19 cellular contexts compared by ENCODE assay signal in the genomic region with DNA sequence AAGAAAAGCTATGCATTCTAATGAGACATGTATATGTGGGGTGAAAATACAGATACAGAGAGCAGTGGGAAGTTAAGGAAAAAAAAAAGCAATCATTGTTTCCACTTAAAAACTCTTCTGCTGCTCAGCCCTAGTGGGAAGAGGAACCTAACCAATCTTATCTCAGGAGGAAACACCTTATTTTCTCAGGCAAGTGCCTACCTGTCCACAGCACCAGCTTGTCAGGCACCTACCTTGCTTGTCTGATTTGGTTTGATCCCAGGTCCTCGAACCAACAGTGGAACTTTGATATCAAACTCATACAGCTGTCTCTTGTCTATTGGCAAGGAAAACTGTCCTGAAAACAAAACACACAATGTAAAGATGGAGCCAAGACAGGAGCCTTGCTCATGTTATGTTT. TPM values are rescaled to one million over a fixed set of nuclear protein-coding genes. Genes with fewer than 3 reads are reported as not detected.
DNase-seq lines count a peak whose midpoint lies in the region; ATAC-seq, FAIRE-seq and TF ChIP-seq lines count a peak whose summit lies in the region.
"Had no signal": no experiment of that assay in that cellular context is flagged by ENCODE, and none has a peak within 500 bp of the region (broad histone marks: within the 10 kb centered on the region; RNA-seq: fewer than 3 reads in every experiment).

No MANE protein-coding gene starts in this region.

- peaks cover 32% of the 10 kb centered on the region for H3K4me1 ChIP-seq in mammary epithelial cell (ENCODE audit: insufficient read depth, low read length)
- H3K4me1 ChIP-seq in neutrophil (ENCODE audit: control insufficient read depth in 1 of 2, insufficient read depth in 1 of 2, low read depth in 1 of 2, low read length in 1 of 2): peaks cover 35 to 38% of the 10 kb centered on the region in 2 experiments

- no peak overlapping the region for H3K9ac ChIP-seq in mammary epithelial cell (ENCODE audit: insufficient read depth, low read length)

- intact Hi-C loops in mammary epithelial cell (cut with micrococcal nuclease) (no loop called here), MCF 10A (cut with micrococcal nuclease) (no loop called here)

- DNase-seq in NCI-H2171 treated with DMSO at 0.1 percent for 48 hours (lab: John Stamatoyannopoulos, UW): peak; percentile 37
- DNase-seq in NCI-H2171 (lab: John Stamatoyannopoulos, UW): no peak
- DNase-seq in mammary epithelial cell: peak; percentile 32
- no peak for DNase-seq in MCF 10A (ENCODE audit: unreplicated experiment)
- DNase-seq in bronchial epithelial cell (ENCODE audit: low read depth): peak; percentile 67
- no peak for DNase-seq in DMS 273 treated with DMSO at 0.1 percent for 48 hours (lab: John Stamatoyannopoulos, UW)
- DNase-seq: AML-193, DND-41, NCI-H1048, NCI-H1436, NCI-H2029 treated with DMSO at 0.1 percent for 48 hours, NCI-H446 treated with DMSO at 0.1 percent for 48 hours, SIG-M5 had no signal

- H3K4me3 Mint-ChIP-seq in MCF 10A (ENCODE audit: unreplicated experiment): no peak overlapping the region

- no peaks in the 10 kb centered on the region for H4K20me1 ChIP-seq in mammary epithelial cell (ENCODE audit: insufficient read depth, low read length)

- no peaks in the 10 kb centered on the region for H3K9me3 Mint-ChIP-seq in MCF 10A (ENCODE audit: unreplicated experiment)

- H2AFZ ChIP-seq in mammary epithelial cell (ENCODE audit: low read depth, low read length): no peak overlapping the region

- FAIRE-seq in bronchial epithelial cell (lab: Jason Lieb, UNC): no peak
- FAIRE-seq: G401.6, H54 had no signal

- WGBS in mammary epithelial cell (ENCODE audit: low coverage, missing lambda C conversion rate): 17% methylated on average over 1 of the region's 1 CpG

- no peak for ATAC-seq in HG03039 (IDR thresholded peaks at IDR 0.05; ENCODE audit: unreplicated experiment)

- H3K27me3 ChIP-seq in mammary epithelial cell (ENCODE audit: insufficient read depth, low read length) (no peaks in the 10 kb centered on the region), bronchial epithelial cell (ENCODE audit: control insufficient read depth, insufficient read depth, low read length) (no peaks in the 10 kb centered on the region), neutrophil (no peaks in the 10 kb centered on the region)

- H3K27ac Mint-ChIP-seq in MCF 10A (ENCODE audit: low read depth, unreplicated experiment): no peak overlapping the region

- H3K4me3 ChIP-seq in mammary epithelial cell (replicated peaks in 1 of 3; ENCODE audit: insufficient read depth in 1 of 3, low read depth in 2 of 3, low read length in 3 of 3) (no peak overlapping the region), bronchial epithelial cell (ENCODE audit: low read depth, low read length) (no peak overlapping the region), neutrophil (ENCODE audit: low read depth in 1 of 2, low read length in 1 of 2) (no peak overlapping the region)

- no peaks in the 10 kb centered on the region for H3K9me3 ChIP-seq in mammary epithelial cell (replicated peaks; ENCODE audit: insufficient read depth, low read length)
- no peaks in the 10 kb centered on the region for H3K9me3 ChIP-seq in neutrophil

- POLR2A ChIA-PET in MCF 10A (lab: Yijun Ruan, JAX): interaction anchor here (0.5 to 1.7 kb wide), 5 partner anchors 22 to 1144 kb away, joined by 3 to 12 read pairs (median 3); a partner anchor contains a TSS

- H3K36me3 Mint-ChIP-seq in MCF 10A (ENCODE audit: insufficient read depth, unreplicated experiment): peaks cover 80% of the 10 kb centered on the region

- peaks cover 23% of the 10 kb centered on the region for H3K4me1 Mint-ChIP-seq in MCF 10A (ENCODE audit: insufficient read depth, unreplicated experiment)

- TF ChIP-seq CTCF in mammary epithelial cell (conservative IDR thresholded peaks at IDR 0.05 in 1 of 2, IDR thresholded peaks at IDR 0.05 in 1 of 2; ENCODE audit: extremely low read depth in 1 of 2, insufficient read depth in 1 of 2, low read depth in 1 of 2, low read length in 2 of 2) (no peak), MCF 10A (IDR thresholded peaks at IDR 0.05; ENCODE audit: unreplicated experiment) (no peak), bronchial epithelial cell (IDR thresholded peaks at IDR 0.05; ENCODE audit: insufficient read depth, low read length, severe bottlenecking) (no peak), neutrophil (IDR thresholded peaks at IDR 0.05) (no peak)

- CTCF ChIA-PET in mammary epithelial cell (lab: Charles Lee; ENCODE audit: low non-redundant PET): no interaction called here
- CTCF ChIA-PET in MCF 10A (lab: Yijun Ruan, JAX): interaction anchor here (0.7 kb wide), 1 partner anchor 187 kb away, joined by 3 read pairs; no protein-coding TSS in a partner anchor

- H3K27me3 Mint-ChIP-seq in MCF 10A (ENCODE audit: insufficient read depth, unreplicated experiment): no peaks in the 10 kb centered on the region

- H3K36me3 ChIP-seq in mammary epithelial cell (ENCODE audit: insufficient read depth, low read length): no peaks in the 10 kb centered on the region
- H3K36me3 ChIP-seq in bronchial epithelial cell (ENCODE audit: control insufficient read depth, insufficient read depth, low read length): peaks cover 2% of the 10 kb centered on the region
- H3K36me3 ChIP-seq in neutrophil: peaks cover 48% of the 10 kb centered on the region

- in situ Hi-C loops in mammary epithelial cell (cut with MboI; ENCODE audit: low sequenced_read_pairs in 2 of 2): no loop called here

- no peaks in the 10 kb centered on the region for H3K79me2 ChIP-seq in mammary epithelial cell (ENCODE audit: insufficient read depth, low read length)

- BruUV-seq in mammary epithelial cell (replicated peaks; lab: Mats Ljungman, UMichigan) (no TSS peak), MCF 10A (replicated peaks; lab: Mats Ljungman, UMichigan) (no TSS peak)

- peak overlapping the region; percentile 61 for H3K4me2 ChIP-seq in mammary epithelial cell (ENCODE audit: insufficient read depth, low read depth, low read length)

- no peak overlapping the region for H3K27ac ChIP-seq in mammary epithelial cell (ENCODE audit: insufficient read depth, low read depth, low read length)
- H3K27ac ChIP-seq in neutrophil: peak overlapping the region; percentile 74
- H3K27ac ChIP-seq: 22Rv1, C4-2B had no signal

- dilution Hi-C loops in mammary epithelial cell (cut with HindIII; ENCODE audit: low sequenced_read_pairs): no loop called here

RNA-seq across cellular contexts. Expression of a gene that starts 22.4 kb away (rescaled TPM):
- total RNA-seq in mammary epithelial cell (100 to 1,000 TPM in 1 of 2 donors, 10 to 100 TPM in 1; 57.6 to 135 TPM), MCF 10A (2022) (54.7 and 60.8 TPM in 2 replicates), bronchial epithelial cell (82.7 and 99.0 TPM in 2 replicates)
- polyA plus RNA-seq in mammary epithelial cell: 37.0 TPM
- 260 TPM for polyA minus RNA-seq in mammary epithelial cell

Comparison
In these comparisons a context has a peak if more than half of its experiments do, and no peak if none do; other contexts are left out.
1. DNase-seq: peak in NCI-H2171 treated with DMSO at 0.1 percent for 48 hours (single experiment), mammary epithelial cell (single experiment) and bronchial epithelial cell (single experiment); none in NCI-H2171 (single experiment), MCF 10A (single experiment) and DMS 273 treated with DMSO at 0.1 percent for 48 hours (single experiment).